1 cellular context compared by ENCODE assay signal in the genomic region with DNA sequence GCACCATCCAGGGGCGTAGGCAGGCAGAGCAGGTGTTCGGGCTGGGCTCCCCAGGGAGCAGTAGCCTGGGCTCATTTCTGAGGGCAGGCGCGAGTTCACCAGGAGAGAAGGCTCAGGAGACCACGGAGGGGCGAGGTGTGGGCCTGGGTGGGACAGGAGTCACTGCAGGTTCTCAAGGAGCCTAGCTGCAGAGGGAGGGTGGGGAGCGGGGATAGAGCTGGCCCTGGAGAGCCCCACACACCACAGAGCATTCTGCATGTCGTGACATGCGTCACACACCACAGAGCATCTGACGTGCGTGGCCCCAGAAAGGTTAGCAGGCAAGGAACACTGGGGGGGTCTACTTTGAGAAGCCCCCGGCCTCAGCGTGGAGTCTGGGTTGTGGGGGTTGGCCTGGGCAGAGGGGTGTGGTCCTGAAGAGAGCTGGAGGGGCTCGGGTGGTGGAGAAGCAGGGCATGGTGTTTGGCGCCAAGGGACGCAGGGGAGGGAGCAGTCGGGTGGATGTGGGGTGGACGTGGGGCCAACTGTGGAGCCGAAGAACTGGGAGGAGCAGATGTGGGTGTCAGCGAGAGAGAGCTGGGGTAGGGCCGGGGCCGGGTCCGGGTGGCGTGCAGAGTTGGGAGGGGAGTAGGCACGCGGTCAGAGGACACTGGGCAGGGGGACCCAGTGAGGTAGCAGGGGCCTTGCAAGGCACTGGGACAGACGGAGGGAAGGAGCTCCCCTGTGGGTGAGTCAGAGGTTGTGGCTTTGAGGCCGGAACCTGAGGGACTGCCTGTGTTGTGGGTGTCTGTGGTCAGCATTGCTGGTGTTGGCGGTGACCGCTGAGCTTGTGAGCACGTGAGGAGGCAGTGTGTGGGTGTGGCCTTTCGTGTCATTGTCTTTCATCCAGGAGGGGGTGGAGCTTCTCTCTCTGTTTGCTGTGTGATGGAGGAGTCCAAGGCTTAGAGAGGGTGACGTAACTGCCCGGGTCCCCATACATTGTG.
TF ChIP-seq lines count a peak whose summit lies in the region.

No MANE protein-coding gene starts in this region.

TF ChIP-seq in K562, 482 proteins besides CTCF, POLR2A, EP300 and RAD21 (continued from another document and continues in another):
- TF ChIP-seq, protein P1, sequence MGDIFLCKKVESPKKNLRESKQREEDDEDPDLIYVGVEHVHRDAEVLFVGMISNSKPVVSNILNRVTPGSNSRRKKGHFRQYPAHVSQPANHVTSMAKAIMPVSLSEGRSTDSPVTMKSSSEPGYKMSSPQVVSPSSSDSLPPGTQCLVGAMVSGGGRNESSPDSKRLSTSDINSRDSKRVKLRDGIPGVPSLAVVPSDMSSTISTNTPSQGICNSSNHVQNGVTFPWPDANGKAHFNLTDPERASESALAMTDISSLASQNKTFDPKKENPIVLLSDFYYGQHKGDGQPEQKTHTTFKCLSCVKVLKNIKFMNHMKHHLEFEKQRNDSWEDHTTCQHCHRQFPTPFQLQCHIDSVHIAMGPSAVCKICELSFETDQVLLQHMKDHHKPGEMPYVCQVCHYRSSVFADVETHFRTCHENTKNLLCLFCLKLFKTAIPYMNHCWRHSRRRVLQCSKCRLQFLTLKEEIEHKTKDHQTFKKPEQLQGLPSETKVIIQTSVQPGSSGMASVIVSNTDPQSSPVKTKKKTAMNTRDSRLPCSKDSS (IDR thresholded peaks at IDR 0.05; ENCODE audit: low read depth, partially characterized antibody) = no peak
- TF ChIP-seq ZEB2 (IDR thresholded peaks at IDR 0.05) (0 out of 2 replicates have a peak, but pooled peaks have one; percentile 54), SP2 (IDR thresholded peaks at IDR 0.05; ENCODE audit: extremely low read depth, low read depth, low read length, poor library complexity, severe bottlenecking) (no peak), PRDM10 (IDR thresholded peaks at IDR 0.05; ENCODE audit: partially characterized antibody) (peak; percentile 29), CCNT2 (IDR thresholded peaks at IDR 0.05; ENCODE audit: borderline replicate concordance, extremely low read depth, insufficient read length, low read depth, low read length) (no peak), ZNF785 (CRISPR knock-in tag; IDR thresholded peaks at IDR 0.05) (no peak), IRF2 (CRISPR knock-in tag; IDR thresholded peaks at IDR 0.05) (no peak), GTF2E2 (tag; IDR thresholded peaks at IDR 0.05) (no peak), HLTF (IDR thresholded peaks at IDR 0.05) (no peak), ZNF551 (CRISPR knock-in tag; IDR thresholded peaks at IDR 0.05) (no peak), ZNF175 (CRISPR knock-in tag; IDR thresholded peaks at IDR 0.05; ENCODE audit: low read depth) (no peak), ZNF239 (CRISPR knock-in tag; IDR thresholded peaks at IDR 0.05) (no peak), MXI1 (IDR thresholded peaks at IDR 0.05; ENCODE audit: low read depth, low read length) (no peak), NRF1 (conservative IDR thresholded peaks at IDR 0.05 in 1 of 2, IDR thresholded peaks at IDR 0.05 in 1 of 2) (no peak), DNMT1 (IDR thresholded peaks at IDR 0.05) (no peak), ATF7 (IDR thresholded peaks at IDR 0.05) (peak; percentile 48; the same call in 1 of the 2 replicates), GTF2A2 (tag; IDR thresholded peaks at IDR 0.05) (no peak), TRIM24 (IDR thresholded peaks at IDR 0.05) (no peak; a peak in 1 of 4 replicates), AFF1 (IDR thresholded peaks at IDR 0.05; ENCODE audit: low read depth in 1 of 2, partially characterized antibody in 2 of 2) (no peak), ZNF668 (CRISPR knock-in tag; IDR thresholded peaks at IDR 0.05) (no peak), TAF7 (tag; IDR thresholded peaks at IDR 0.05) (no peak), SMAD1 (IDR thresholded peaks at IDR 0.05; ENCODE audit: low read depth, low read length, partially characterized antibody) (no peak), EWSR1 (IDR thresholded peaks at IDR 0.05; ENCODE audit: borderline replicate concordance, low read depth, partially characterized antibody) (no peak), GABPB2 (CRISPR knock-in tag; conservative IDR thresholded peaks at IDR 0.05) (no peak), ZNF384 (IDR thresholded peaks at IDR 0.05; ENCODE audit: low read depth, low read length) (no peak), KLF13 (tag; IDR thresholded peaks at IDR 0.05; ENCODE audit: borderline replicate concordance, low read depth) (no peak)
- TF ChIP-seq, protein P2, sequence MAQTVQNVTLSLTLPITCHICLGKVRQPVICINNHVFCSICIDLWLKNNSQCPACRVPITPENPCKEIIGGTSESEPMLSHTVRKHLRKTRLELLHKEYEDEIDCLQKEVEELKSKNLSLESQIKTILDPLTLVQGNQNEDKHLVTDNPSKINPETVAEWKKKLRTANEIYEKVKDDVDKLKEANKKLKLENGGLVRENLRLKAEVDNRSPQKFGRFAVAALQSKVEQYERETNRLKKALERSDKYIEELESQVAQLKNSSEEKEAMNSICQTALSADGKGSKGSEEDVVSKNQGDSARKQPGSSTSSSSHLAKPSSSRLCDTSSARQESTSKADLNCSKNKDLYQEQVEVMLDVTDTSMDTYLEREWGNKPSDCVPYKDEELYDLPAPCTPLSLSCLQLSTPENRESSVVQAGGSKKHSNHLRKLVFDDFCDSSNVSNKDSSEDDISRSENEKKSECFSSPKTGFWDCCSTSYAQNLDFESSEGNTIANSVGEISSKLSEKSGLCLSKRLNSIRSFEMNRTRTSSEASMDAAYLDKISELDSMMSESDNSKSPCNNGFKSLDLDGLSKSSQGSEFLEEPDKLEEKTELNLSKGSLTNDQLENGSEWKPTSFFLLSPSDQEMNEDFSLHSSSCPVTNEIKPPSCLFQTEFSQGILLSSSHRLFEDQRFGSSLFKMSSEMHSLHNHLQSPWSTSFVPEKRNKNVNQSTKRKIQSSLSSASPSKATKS (CRISPR knock-in tag; IDR thresholded peaks at IDR 0.05) = no peak
- TF ChIP-seq, protein P3, sequence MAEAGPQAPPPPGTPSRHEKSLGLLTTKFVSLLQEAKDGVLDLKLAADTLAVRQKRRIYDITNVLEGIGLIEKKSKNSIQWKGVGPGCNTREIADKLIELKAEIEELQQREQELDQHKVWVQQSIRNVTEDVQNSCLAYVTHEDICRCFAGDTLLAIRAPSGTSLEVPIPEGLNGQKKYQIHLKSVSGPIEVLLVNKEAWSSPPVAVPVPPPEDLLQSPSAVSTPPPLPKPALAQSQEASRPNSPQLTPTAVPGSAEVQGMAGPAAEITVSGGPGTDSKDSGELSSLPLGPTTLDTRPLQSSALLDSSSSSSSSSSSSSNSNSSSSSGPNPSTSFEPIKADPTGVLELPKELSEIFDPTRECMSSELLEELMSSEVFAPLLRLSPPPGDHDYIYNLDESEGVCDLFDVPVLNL (CRISPR knock-in tag; IDR thresholded peaks at IDR 0.05; ENCODE audit: low read depth) = no peak
- TF ChIP-seq, protein P4, sequence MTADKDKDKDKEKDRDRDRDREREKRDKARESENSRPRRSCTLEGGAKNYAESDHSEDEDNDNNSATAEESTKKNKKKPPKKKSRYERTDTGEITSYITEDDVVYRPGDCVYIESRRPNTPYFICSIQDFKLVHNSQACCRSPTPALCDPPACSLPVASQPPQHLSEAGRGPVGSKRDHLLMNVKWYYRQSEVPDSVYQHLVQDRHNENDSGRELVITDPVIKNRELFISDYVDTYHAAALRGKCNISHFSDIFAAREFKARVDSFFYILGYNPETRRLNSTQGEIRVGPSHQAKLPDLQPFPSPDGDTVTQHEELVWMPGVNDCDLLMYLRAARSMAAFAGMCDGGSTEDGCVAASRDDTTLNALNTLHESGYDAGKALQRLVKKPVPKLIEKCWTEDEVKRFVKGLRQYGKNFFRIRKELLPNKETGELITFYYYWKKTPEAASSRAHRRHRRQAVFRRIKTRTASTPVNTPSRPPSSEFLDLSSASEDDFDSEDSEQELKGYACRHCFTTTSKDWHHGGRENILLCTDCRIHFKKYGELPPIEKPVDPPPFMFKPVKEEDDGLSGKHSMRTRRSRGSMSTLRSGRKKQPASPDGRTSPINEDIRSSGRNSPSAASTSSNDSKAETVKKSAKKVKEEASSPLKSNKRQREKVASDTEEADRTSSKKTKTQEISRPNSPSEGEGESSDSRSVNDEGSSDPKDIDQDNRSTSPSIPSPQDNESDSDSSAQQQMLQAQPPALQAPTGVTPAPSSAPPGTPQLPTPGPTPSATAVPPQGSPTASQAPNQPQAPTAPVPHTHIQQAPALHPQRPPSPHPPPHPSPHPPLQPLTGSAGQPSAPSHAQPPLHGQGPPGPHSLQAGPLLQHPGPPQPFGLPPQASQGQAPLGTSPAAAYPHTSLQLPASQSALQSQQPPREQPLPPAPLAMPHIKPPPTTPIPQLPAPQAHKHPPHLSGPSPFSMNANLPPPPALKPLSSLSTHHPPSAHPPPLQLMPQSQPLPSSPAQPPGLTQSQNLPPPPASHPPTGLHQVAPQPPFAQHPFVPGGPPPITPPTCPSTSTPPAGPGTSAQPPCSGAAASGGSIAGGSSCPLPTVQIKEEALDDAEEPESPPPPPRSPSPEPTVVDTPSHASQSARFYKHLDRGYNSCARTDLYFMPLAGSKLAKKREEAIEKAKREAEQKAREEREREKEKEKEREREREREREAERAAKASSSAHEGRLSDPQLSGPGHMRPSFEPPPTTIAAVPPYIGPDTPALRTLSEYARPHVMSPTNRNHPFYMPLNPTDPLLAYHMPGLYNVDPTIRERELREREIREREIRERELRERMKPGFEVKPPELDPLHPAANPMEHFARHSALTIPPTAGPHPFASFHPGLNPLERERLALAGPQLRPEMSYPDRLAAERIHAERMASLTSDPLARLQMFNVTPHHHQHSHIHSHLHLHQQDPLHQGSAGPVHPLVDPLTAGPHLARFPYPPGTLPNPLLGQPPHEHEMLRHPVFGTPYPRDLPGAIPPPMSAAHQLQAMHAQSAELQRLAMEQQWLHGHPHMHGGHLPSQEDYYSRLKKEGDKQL (CRISPR knock-in tag; IDR thresholded peaks at IDR 0.05; ENCODE audit: borderline replicate concordance) = no peak
- TF ChIP-seq, protein P5, sequence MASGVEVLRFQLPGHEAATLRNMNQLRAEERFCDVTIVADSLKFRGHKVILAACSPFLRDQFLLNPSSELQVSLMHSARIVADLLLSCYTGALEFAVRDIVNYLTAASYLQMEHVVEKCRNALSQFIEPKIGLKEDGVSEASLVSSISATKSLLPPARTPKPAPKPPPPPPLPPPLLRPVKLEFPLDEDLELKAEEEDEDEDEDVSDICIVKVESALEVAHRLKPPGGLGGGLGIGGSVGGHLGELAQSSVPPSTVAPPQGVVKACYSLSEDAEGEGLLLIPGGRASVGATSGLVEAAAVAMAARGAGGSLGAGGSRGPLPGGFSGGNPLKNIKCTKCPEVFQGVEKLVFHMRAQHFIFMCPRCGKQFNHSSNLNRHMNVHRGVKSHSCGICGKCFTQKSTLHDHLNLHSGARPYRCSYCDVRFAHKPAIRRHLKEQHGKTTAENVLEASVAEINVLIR (CRISPR knock-in tag; IDR thresholded peaks at IDR 0.05) = 0 out of 2 replicates have a peak, but pooled peaks have one; percentile 36
- TF ChIP-seq, protein P6, sequence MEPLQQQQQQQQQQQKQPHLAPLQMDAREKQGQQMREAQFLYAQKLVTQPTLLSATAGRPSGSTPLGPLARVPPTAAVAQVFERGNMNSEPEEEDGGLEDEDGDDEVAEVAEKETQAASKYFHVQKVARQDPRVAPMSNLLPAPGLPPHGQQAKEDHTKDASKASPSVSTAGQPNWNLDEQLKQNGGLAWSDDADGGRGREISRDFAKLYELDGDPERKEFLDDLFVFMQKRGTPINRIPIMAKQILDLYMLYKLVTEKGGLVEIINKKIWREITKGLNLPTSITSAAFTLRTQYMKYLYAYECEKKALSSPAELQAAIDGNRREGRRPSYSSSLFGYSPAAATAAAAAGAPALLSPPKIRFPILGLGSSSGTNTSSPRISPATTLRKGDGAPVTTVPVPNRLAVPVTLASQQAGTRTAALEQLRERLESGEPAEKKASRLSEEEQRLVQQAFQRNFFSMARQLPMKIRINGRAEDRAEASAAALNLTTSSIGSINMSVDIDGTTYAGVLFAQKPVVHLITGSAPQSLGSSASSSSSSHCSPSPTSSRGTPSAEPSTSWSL (CRISPR knock-in tag; IDR thresholded peaks at IDR 0.05; ENCODE audit: borderline replicate concordance) = no peak
